8 cellular contexts compared by ENCODE assay signal in genomic region chr21:38219049-38219628, GRCh38. TPM values are rescaled to one million over a fixed set of nuclear protein-coding genes. Genes with fewer than 3 reads are reported as not detected.
A peak's percentile ranks its signal among the peaks of the same experiment; 100 is the strongest.
DNase-seq lines count a peak whose midpoint lies in the region; ATAC-seq, FAIRE-seq and TF ChIP-seq lines count a peak whose summit lies in the region.

No MANE protein-coding gene starts in this region.

- H3K27ac Mint-ChIP-seq in effector memory CD8-positive, alpha-beta T cell = no peak overlapping the region

- ATAC-seq in HG02885 (IDR thresholded peaks at IDR 0.05; ENCODE audit: poor library complexity, unreplicated experiment) = peak; percentile 77
- no peak for ATAC-seq in effector memory CD8-positive, alpha-beta T cell (replicated peaks)
- no peak for ATAC-seq in HG03039 (IDR thresholded peaks at IDR 0.05; ENCODE audit: unreplicated experiment)

- peak; percentile 57 for TF ChIP-seq CTCF in D721Med (IDR thresholded peaks at IDR 0.05; ENCODE audit: insufficient read depth, missing control alignments)

- no peaks in the 10 kb centered on the region for H3K4me1 Mint-ChIP-seq in effector memory CD8-positive, alpha-beta T cell (ENCODE audit: low read depth in 2 of 2)

- H3K27me3 Mint-ChIP-seq in effector memory CD8-positive, alpha-beta T cell = peaks cover 0 to 10% of the 10 kb centered on the region in 2 donors

- H3K9me3 Mint-ChIP-seq in effector memory CD8-positive, alpha-beta T cell = peaks cover 4 to 7% of the 10 kb centered on the region in 2 donors

- no peak for FAIRE-seq in D721Med (lab: Jason Lieb, UNC)

- DNase-seq in D721Med (ENCODE audit: insufficient read length, low spot score) = no peak
- DNase-seq in NCI-H69 (lab: John Stamatoyannopoulos, UW) = peak; percentile 82
- peak; percentile 58 to 60 for DNase-seq in activated CD4-positive, alpha-beta T cell treated with anti-CD3 and anti-CD28 coated beads, Interleukin-2, amount 50 U/mL, for 4 hours
- DNase-seq in effector memory CD8-positive, alpha-beta T cell = peak; percentile 18 to 34 (median 24)
- DNase-seq in lung microvascular endothelial cell (ENCODE audit: low read depth in 2 of 2) = peak; percentile 79
- DNase-seq in stimulated activated CD8-positive, alpha-beta memory T cell treated with anti-CD3 and anti-CD28 coated beads, Interleukin-2, amount 100 ng/mL, for 1 hour (ENCODE audit: low read depth in 2 of 2) = peak; percentile 4 to 29

- no peak overlapping the region for H3K4me3 Mint-ChIP-seq in effector memory CD8-positive, alpha-beta T cell

- peaks cover 5% of the 10 kb centered on the region for H3K36me3 Mint-ChIP-seq in effector memory CD8-positive, alpha-beta T cell (ENCODE audit: insufficient read depth)

RNA-seq across cellular contexts. Expression of gene KCNJ15, which starts 37.7 kb away (rescaled TPM):
- 0.22 and 0.99 TPM in 2 replicates for total RNA-seq in lung microvascular endothelial cell
